14 cellular contexts compared by ENCODE assay signal in the genomic region with DNA sequence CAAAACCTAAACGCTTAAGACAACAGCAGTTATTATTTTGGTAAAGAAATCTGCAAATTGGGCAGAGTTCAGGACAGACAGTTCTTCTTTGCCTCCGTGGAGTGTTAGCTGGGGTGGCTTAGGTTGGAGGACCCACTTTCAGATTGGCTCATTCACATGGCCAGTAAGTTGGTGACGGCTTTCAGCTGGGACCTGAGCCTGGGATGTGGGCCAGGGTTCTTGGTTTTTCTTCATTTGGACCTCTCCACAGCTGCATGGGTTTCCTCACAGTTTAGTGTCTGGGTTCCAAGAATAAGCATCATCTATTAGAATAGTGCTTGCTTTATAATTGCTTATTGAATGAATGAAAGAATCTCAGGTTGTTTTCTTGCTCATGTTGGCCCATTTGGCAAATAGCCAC.
"Had no signal": no experiment of that assay in that cellular context is flagged by ENCODE, and none has a peak within 500 bp of the region (broad histone marks: within the 10 kb centered on the region; RNA-seq: fewer than 3 reads in every experiment).

No MANE protein-coding gene starts in this region.

- H3K4me1 ChIP-seq: left lung, prostate gland had no signal

- H3K36me3 ChIP-seq: prostate gland had no signal

- DNase-seq: activated CD4-positive, alpha-beta T cell treated with anti-CD3 and anti-CD28 coated beads, Interleukin-2, amount 10 ng/mL, durations not matched to agents 24 days and 14 days; activated CD4-positive, CD25-positive, alpha-beta regulatory T cell; activated CD8-positive, alpha-beta memory T cell treated with anti-CD3 and anti-CD28 coated beads, Interleukin-2, amount 50 U/mL, for 48 hours; activated CD8-positive, alpha-beta T cell treated with anti-CD3 and anti-CD28 coated beads, Interleukin-2, amount 10 ng/mL, durations not matched to agents 7 days and 5 days; activated gamma-delta T cell; activated T-cell treated with anti-CD3 and anti-CD28 coated beads, Interleukin-2, amount 50 U/mL, for 72 hours; amniotic stem cell; effector CD8-positive, alpha-beta T cell; left lung; mesenchymal stem cell; nephron progenitor cell; stimulated activated CD4-positive, alpha-beta T cell treated with anti-CD3 and anti-CD28 coated beads, Interleukin-1b, Interleukin-23, amount 100 ng/mL, for 48 hours; tibial artery had no signal

- H3K4me3 ChIP-seq: left lung, prostate gland, tibial artery had no signal

- H3K27ac ChIP-seq: left lung, prostate gland, tibial artery had no signal

- H3K27me3 ChIP-seq: left lung, tibial artery had no signal

- H3K9me3 ChIP-seq: left lung, prostate gland, tibial artery had no signal

- ATAC-seq: activated CD8-positive, alpha-beta T cell treated with anti-CD3 and anti-CD28 coated beads, Interleukin-2, amount 10 ng/mL, durations not matched to agents 7 days and 5 days; activated T-cell treated with anti-CD3 and anti-CD28 coated beads, Interleukin-2, amount 50 U/mL, for 72 hours; left lung had no signal
